In genomic region chr1:171468120-171468790, GRCh38 we compare ENCODE assay signal across 10 cellular contexts. TPM values are rescaled to one million over a fixed set of nuclear protein-coding genes. Genes with fewer than 3 reads are reported as not detected.
DNase-seq lines count a peak whose midpoint lies in the region; FAIRE-seq and TF ChIP-seq lines count a peak whose summit lies in the region.
"Had no signal": no experiment of that assay in that cellular context is flagged by ENCODE, and none has a peak within 500 bp of the region (broad histone marks: within the 10 kb centered on the region; RNA-seq: fewer than 3 reads in every experiment).

No MANE protein-coding gene starts in this region.

- H4K20me1 ChIP-seq in GM23248 (ENCODE audit: insufficient read depth) (no peaks in the 10 kb centered on the region), keratinocyte (ENCODE audit: control insufficient read depth, extremely low read depth, insufficient read depth, low read length) (no peaks in the 10 kb centered on the region), PC-9 (ENCODE audit: insufficient read depth) (no peaks in the 10 kb centered on the region)

- H3K36me3 ChIP-seq in GM23248 (ENCODE audit: low read depth) (no peaks in the 10 kb centered on the region), keratinocyte (ENCODE audit: control insufficient read depth in 2 of 2, extremely low read depth in 1 of 2, insufficient read depth in 2 of 2, low read length in 2 of 2) (no peaks in the 10 kb centered on the region), PC-9 (ENCODE audit: low read depth) (no peaks in the 10 kb centered on the region)

- dilution Hi-C loops in keratinocyte (cut with MboI; ENCODE audit: extremely low pct_ligation_motif_present, low sequenced_read_pairs): no loop called here

- CTCF ChIA-PET in PC-9 (lab: Charles Lee): no interaction called here

- BruUV-seq in PC-9 (replicated peaks; lab: Mats Ljungman, UMichigan): no TSS peak

- H3K9me2 ChIP-seq in GM23248 (ENCODE audit: insufficient read depth) (no peaks in the 10 kb centered on the region), PC-9 (ENCODE audit: insufficient read depth) (no peaks in the 10 kb centered on the region)

- no peak for TF ChIP-seq CTCF in GM13977 (IDR thresholded peaks at IDR 0.05; ENCODE audit: extremely low read depth, insufficient read depth, missing control alignments)
- TF ChIP-seq CTCF in keratinocyte (optimal IDR thresholded peaks at IDR 0.05 in 1 of 3, IDR thresholded peaks at IDR 0.05 in 1 of 3, conservative IDR thresholded peaks at IDR 0.05 in 1 of 3; ENCODE audit: extremely low read depth in 1 of 3, insufficient read depth in 2 of 3, low read length in 3 of 3): no peak
- TF ChIP-seq CTCF in PC-9 (conservative IDR thresholded peaks at IDR 0.05): no peak

- no peaks in the 10 kb centered on the region for H3K9me1 ChIP-seq in keratinocyte (ENCODE audit: control insufficient read depth, extremely low read depth, insufficient read depth, low read length)

- WGBS in GM23248 (ENCODE audit: low coverage in 1 of 2, low lambda C conversion rate in 2 of 2, missing lambda C conversion rate in 2 of 2), 2 experiments: 50 to 57% methylated on average over 4 of the region's 4 CpGs

- no peak overlapping the region for H3K9ac ChIP-seq in GM23248
- peak overlapping the region; percentile 47 for H3K9ac ChIP-seq in keratinocyte (ENCODE audit: control insufficient read depth, extremely low read depth, insufficient read depth, low read length)

- H3K27ac ChIP-seq in GM23248 (peak overlapping the region; percentile 34), keratinocyte (ENCODE audit: control insufficient read depth, insufficient read depth, low read length) (peak overlapping the region; percentile 86), PC-9 (no peak overlapping the region)

- H3K9me3 ChIP-seq in GM23248 (ENCODE audit: low read depth): no peaks in the 10 kb centered on the region
- H3K9me3 ChIP-seq in keratinocyte (ENCODE audit: control insufficient read depth, low read depth, low read length): no peaks in the 10 kb centered on the region
- H3K9me3 ChIP-seq in PC-9 (ENCODE audit: insufficient read depth, low read depth): no peaks in the 10 kb centered on the region
- H3K9me3 ChIP-seq: mucosa of descending colon had no signal

- H3K27me3 ChIP-seq in GM23248 (replicated peaks; ENCODE audit: insufficient read depth) (no peaks in the 10 kb centered on the region), keratinocyte (ENCODE audit: control insufficient read depth, extremely low read depth, insufficient read depth, low read length) (no peaks in the 10 kb centered on the region), PC-9 (ENCODE audit: insufficient read depth, low read depth) (no peaks in the 10 kb centered on the region)

- DNase-seq in GM13977 (ENCODE audit: low spot score) (peak; percentile 51), GM23248 (peak; percentile 81), M059J (ENCODE audit: low read depth) (peak; percentile 56), keratinocyte (ENCODE audit: low read depth, low spot score) (peak; percentile 60), NCI-H1417 (lab: John Stamatoyannopoulos, UW) (no peak), iPS-NIHi11 (ENCODE audit: low spot score) (no peak), globus pallidus (ENCODE audit: low spot score) (no peak), PC-9 (no peak)
- DNase-seq: activated CD4-positive, CD25-positive, alpha-beta regulatory T cell treated with anti-CD3 and anti-CD28 coated beads, Interleukin-2, amount 50 U/mL, for 72 hours; mucosa of descending colon had no signal

- H3K4me3 ChIP-seq in GM23248 (no peak overlapping the region), keratinocyte (ENCODE audit: control insufficient read depth in 2 of 3, extremely low read depth in 1 of 3, insufficient read depth in 2 of 3, low read depth in 1 of 3, low read length in 3 of 3) (no peak overlapping the region), PC-9 (no peak overlapping the region)
- H3K4me3 ChIP-seq: mucosa of descending colon had no signal

- intact Hi-C loops in PC-9 (cut with micrococcal nuclease; ENCODE audit: unreplicated experiment): no loop called here

- POLR2A ChIA-PET in PC-9 (lab: Charles Lee; ENCODE audit: unreplicated experiment): no interaction called here

- FAIRE-seq in keratinocyte (lab: Jason Lieb, UNC): peak; percentile 29

- peaks cover 11% of the 10 kb centered on the region for H3K4me1 ChIP-seq in GM23248 (ENCODE audit: insufficient read depth)
- H3K4me1 ChIP-seq in keratinocyte (ENCODE audit: control insufficient read depth, extremely low read depth, insufficient read depth, low read length): peaks cover 16% of the 10 kb centered on the region
- H3K4me1 ChIP-seq in PC-9 (replicated peaks; ENCODE audit: insufficient read depth): no peaks in the 10 kb centered on the region

- H3K4me2 ChIP-seq in GM23248 (ENCODE audit: unreplicated experiment) (peak overlapping the region; percentile 44), keratinocyte (ENCODE audit: control insufficient read depth, extremely low read depth, insufficient read depth, low read depth, low read length) (no peak overlapping the region), PC-9 (no peak overlapping the region)

- H2AFZ ChIP-seq in GM23248: no peak overlapping the region
- H2AFZ ChIP-seq in keratinocyte (ENCODE audit: control insufficient read depth, low read length): no peak overlapping the region
- no peak overlapping the region for H2AFZ ChIP-seq in PC-9

- H3F3A ChIP-seq in GM23248 (ENCODE audit: insufficient read depth) (no peaks in the 10 kb centered on the region), PC-9 (ENCODE audit: insufficient read depth, low read depth) (no peaks in the 10 kb centered on the region)

- H3K79me2 ChIP-seq in GM23248 (ENCODE audit: insufficient read depth): no peaks in the 10 kb centered on the region
- no peaks in the 10 kb centered on the region for H3K79me2 ChIP-seq in keratinocyte (ENCODE audit: control insufficient read depth, insufficient read depth, low read length)
- no peaks in the 10 kb centered on the region for H3K79me2 ChIP-seq in PC-9 (ENCODE audit: low read depth)

- in situ Hi-C loops in GM13977 (cut with MboI; ENCODE audit: low pct_unique_long_range_greater_than_20kb, low sequenced_read_pairs, unreplicated experiment) (no loop called here), GM23248 (cut with MboI) (no loop called here)

RNA-seq across cellular contexts. Expression of gene PRRC2C, which starts 17.1 kb away (rescaled TPM):
- 30.9 and 47.0 TPM in 2 replicates for total RNA-seq in GM23248 (2014; rRNA removed; shearing (Covaris generic))
- polyA plus RNA-seq in GM23248 (2016; fragmentation: Nextera tagmentation; extraction: Ambion mirVana): 76.8 and 88.9 TPM in 2 replicates
- total RNA-seq in M059J (2014; rRNA removed; shearing (Covaris generic)): 39.1 and 55.9 TPM in 2 replicates
- 74.8 to 88.6 TPM (median 77.5 TPM) in 3 replicates for polyA plus RNA-seq in keratinocyte
- polyA plus RNA-seq in keratinocyte (2011; ENCODE audit: low read depth): 117 TPM
- polyA plus RNA-seq in keratinocyte (2011; cell fraction: cytosol; rRNA removed): 35.3 and 60.0 TPM in 2 replicates
- 274 and 275 TPM in 2 replicates for polyA plus RNA-seq in keratinocyte (2011; cell fraction: nucleus; rRNA removed)
- 72.2 and 86.9 TPM in 2 replicates for polyA plus RNA-seq in keratinocyte (2012; ENCODE audit: low replicate concordance)
- 73.6 to 167 TPM (median 110 TPM) in 3 replicates for polyA minus RNA-seq in keratinocyte
- 34.7 TPM for polyA minus RNA-seq in keratinocyte (2011; cell fraction: cytosol; rRNA and poly(A)+ RNA removed)
- polyA minus RNA-seq in keratinocyte (2011; cell fraction: nucleus; rRNA and poly(A)+ RNA removed): 158 and 307 TPM in 2 replicates
- 99.2 and 136 TPM in 2 replicates for total RNA-seq in PC-9 (2021)

Comparison
In these comparisons a context has a peak if more than half of its experiments do, and no peak if none do; other contexts are left out.
1. DNase-seq: peak in GM13977 (single experiment), GM23248 (single experiment), M059J (single experiment) and keratinocyte (single experiment); none in NCI-H1417 (0 of 3), iPS-NIHi11 (single experiment), globus pallidus (single experiment) and PC-9 (0 of 2).